ENCODE assay signal across 1 cellular context in the genomic region with DNA sequence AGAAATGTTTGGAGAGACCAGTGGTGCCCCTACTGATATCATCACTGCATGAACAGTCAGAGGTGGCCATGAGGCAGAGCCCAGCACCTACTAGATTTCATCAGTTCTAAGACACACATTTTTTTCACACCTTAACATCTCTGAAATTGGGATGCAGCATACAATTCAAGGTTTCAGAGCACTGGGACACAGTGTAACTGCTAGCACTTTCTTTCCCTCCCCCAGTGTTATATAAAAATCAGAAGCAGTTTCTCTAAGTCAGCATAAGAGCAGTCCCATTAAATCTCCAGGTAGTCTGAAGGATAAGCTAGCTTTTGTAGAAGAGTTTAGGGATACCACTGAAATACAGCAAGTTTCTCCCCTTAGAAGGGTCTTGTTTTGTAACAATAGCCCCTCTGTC.
TF ChIP-seq lines count a peak whose summit lies in the region.

No MANE protein-coding gene starts in this region.

TF ChIP-seq in IMR-90, 13 proteins besides CTCF, POLR2A, EP300 and RAD21:
- TF ChIP-seq BHLHE40 (IDR thresholded peaks at IDR 0.05; ENCODE audit: low read depth, low read length): no peak
- TF ChIP-seq CHD1 (IDR thresholded peaks at IDR 0.05; ENCODE audit: low read depth, low read length): no peak
- no peak for TF ChIP-seq FOS (IDR thresholded peaks at IDR 0.05; ENCODE audit: low read depth, low read length)
- no peak for TF ChIP-seq MXI1 (IDR thresholded peaks at IDR 0.05; ENCODE audit: borderline replicate concordance, low read depth, low read length)
- TF ChIP-seq NFE2L2 (IDR thresholded peaks at IDR 0.05; ENCODE audit: low read depth, low read length): no peak
TF ChIP-seq in IMR-90: peak in this region for 0.
